8 cellular contexts compared by ENCODE assay signal in the genomic region with DNA sequence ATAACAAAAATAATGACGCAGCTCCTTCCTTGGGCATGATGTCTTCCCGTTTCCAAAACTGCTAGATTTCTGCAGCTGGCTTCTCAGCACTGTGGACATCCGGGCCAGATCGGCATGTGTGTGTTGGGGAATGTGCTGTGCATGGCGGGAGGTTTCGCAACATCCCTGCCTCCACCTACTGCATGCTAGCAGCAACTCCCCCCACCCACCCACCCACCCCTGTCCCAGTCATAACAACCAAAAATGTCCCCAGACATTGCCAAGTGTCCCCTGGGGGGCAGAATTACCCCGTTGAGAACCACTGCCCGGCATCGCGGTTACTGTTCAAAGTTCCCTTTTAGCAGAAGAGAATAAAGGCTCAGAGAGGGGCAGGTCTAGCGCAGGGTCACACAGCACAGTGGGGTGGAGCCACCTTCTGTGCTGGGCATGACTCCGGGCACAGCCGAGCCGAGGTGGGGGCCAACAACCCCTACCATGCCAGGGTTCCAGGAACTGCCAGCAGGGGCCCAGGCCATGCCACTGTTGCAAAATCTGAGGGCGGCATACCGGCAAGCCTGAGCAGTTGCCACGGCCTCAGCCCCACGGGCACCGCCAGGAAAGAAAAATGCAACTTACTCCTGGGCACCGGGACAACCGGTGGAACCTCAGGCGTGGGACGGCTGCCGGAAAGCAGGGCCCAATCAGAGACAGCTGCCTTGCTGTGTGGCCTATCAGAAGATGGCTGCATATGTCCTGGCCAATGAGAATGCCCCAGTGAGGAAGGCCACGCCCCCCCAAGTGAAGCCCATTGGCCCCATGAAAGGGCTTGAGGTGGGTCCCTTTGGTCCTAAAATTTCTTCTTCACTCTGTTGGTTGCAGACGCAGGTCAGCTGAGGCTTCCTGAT. TPM values are rescaled to one million over a fixed set of nuclear protein-coding genes. Genes with fewer than 3 reads are reported as not detected.
DNase-seq lines count a peak whose midpoint lies in the region; ATAC-seq and TF ChIP-seq lines count a peak whose summit lies in the region.

No MANE protein-coding gene starts in this region.

- POLR2A ChIA-PET in PC-3 (lab: Charles Lee; ENCODE audit: unreplicated experiment) = no interaction called here

- no TSS peak for BruUV-seq in PC-3 (replicated peaks; lab: Mats Ljungman, UMichigan)

- H3K9me2 ChIP-seq in PC-3 (replicated peaks; ENCODE audit: low read length) = no peaks in the 10 kb centered on the region

- H3F3A ChIP-seq in PC-3 (ENCODE audit: low read length, unreplicated experiment) = no peaks in the 10 kb centered on the region

- peak; percentile 96 for ATAC-seq in PC-3

- no peaks in the 10 kb centered on the region for H4K20me1 ChIP-seq in PC-3 (ENCODE audit: low read length)

- H2AFZ ChIP-seq in ACC112 (ENCODE audit: low read length, unreplicated experiment) (no peak overlapping the region), PC-3 (ENCODE audit: low read length) (peak overlapping the region; percentile 93)

- H3K4me3 ChIP-seq in ACC112 (ENCODE audit: low read depth, low read length) (peak overlapping the region; percentile 48; the same call in 1 of the 2 replicates), PC-3 (ENCODE audit: low read length) (peak overlapping the region; percentile 74), left ventricle myocardium inferior (peak overlapping the region; percentile 46), skeletal muscle cell (ENCODE audit: low read depth, low read length) (no peak overlapping the region)

- H3K27me3 ChIP-seq in ACC112 (ENCODE audit: insufficient read depth, low read length) (no peaks in the 10 kb centered on the region), PC-3 (ENCODE audit: low read length) (no peaks in the 10 kb centered on the region), left ventricle myocardium inferior (ENCODE audit: low read depth) (no peaks in the 10 kb centered on the region)

- 0 out of 2 replicates have a peak overlapping the region, but pooled peaks have one; percentile 40 for H3K9ac ChIP-seq in PC-3 (ENCODE audit: low read length)

- no peak for TF ChIP-seq CTCF in GM13976 (IDR thresholded peaks at IDR 0.05; ENCODE audit: borderline replicate concordance, control extremely low read depth, extremely low read depth, insufficient read depth, missing control alignments)
- TF ChIP-seq CTCF in PC-3 (conservative IDR thresholded peaks at IDR 0.05; ENCODE audit: low read depth, low read length) = no peak
- TF ChIP-seq CTCF in left ventricle myocardium inferior (IDR thresholded peaks at IDR 0.05; ENCODE audit: borderline replicate concordance) = no peak

- 14 to 28% (median 16%) methylated on average over 26 of the region's 26 CpGs for WGBS in adipose tissue, 3 donors

- DNase-seq in GM13976 (ENCODE audit: low spot score) (peak; percentile 69), PC-3 (peak; percentile 89), left ventricle myocardium inferior (peak; percentile 83), skeletal muscle cell (ENCODE audit: low read depth) (peak; percentile 55), retina (no peak), foreskin melanocyte (no peak)

- CTCF ChIA-PET in PC-3 (lab: Charles Lee) = no interaction called here

- intact Hi-C loops in PC-3 (cut with micrococcal nuclease) (no loop called here), left ventricle myocardium inferior (cut with micrococcal nuclease) (no loop called here)

- H3K9me3 ChIP-seq in PC-3 (ENCODE audit: low read length) = no peaks in the 10 kb centered on the region
- no peaks in the 10 kb centered on the region for H3K9me3 ChIP-seq in left ventricle myocardium inferior (replicated peaks)

- in situ Hi-C loops in GM13976 (cut with MboI; ENCODE audit: low sequenced_read_pairs, unreplicated experiment) = no loop called here

- H3K79me2 ChIP-seq in ACC112 (ENCODE audit: control insufficient read depth, insufficient read depth, low read length, unreplicated experiment) (no peaks in the 10 kb centered on the region), PC-3 (ENCODE audit: low read length) (no peaks in the 10 kb centered on the region)

- peak overlapping the region; percentile 28; the same call in 1 of the 2 replicates for H3K27ac ChIP-seq in ACC112 (ENCODE audit: low read depth, low read length)
- H3K27ac ChIP-seq in PC-3 (ENCODE audit: low read length) = 0 out of 2 replicates have a peak overlapping the region, but pooled peaks have one; percentile 36
- H3K27ac ChIP-seq in adipose tissue (ENCODE audit: low read depth, low read length) = peak overlapping the region; percentile 43
- H3K27ac ChIP-seq in left ventricle myocardium inferior (replicated peaks) = peak overlapping the region; percentile 84

- no peaks in the 10 kb centered on the region for H3K36me3 ChIP-seq in ACC112 (ENCODE audit: insufficient read depth, low read length)
- H3K36me3 ChIP-seq in PC-3 (ENCODE audit: low read depth, low read length) = no peaks in the 10 kb centered on the region
- H3K36me3 ChIP-seq in left ventricle myocardium inferior = no peaks in the 10 kb centered on the region

- peak overlapping the region; percentile 88 for H3K4me2 ChIP-seq in PC-3 (ENCODE audit: low read length)

- H3K4me1 ChIP-seq in ACC112 (ENCODE audit: control insufficient read depth, insufficient read depth, low read length, unreplicated experiment) = peaks cover 11% of the 10 kb centered on the region
- peaks cover 8% of the 10 kb centered on the region; the same call in 1 of the 2 replicates for H3K4me1 ChIP-seq in PC-3 (ENCODE audit: insufficient read depth, low read length)
- peaks cover 36% of the 10 kb centered on the region for H3K4me1 ChIP-seq in left ventricle myocardium inferior

RNA-seq across cellular contexts. Expression of gene NFIC, which starts 22.5 kb away (rescaled TPM):
- total RNA-seq in PC-3 (2014; rRNA removed) (31.7 and 49.6 TPM in 2 replicates), left ventricle myocardium inferior (145 TPM)
- polyA plus RNA-seq in adipose tissue = 10 to 100 TPM; 57.8 to 87.3 (median 81.7) TPM

Comparison
In these comparisons a context has a peak if more than half of its experiments do, and no peak if none do; other contexts are left out.
1. H3K27ac ChIP-seq: peak in every context shown above with its lines; median percentile 84 in left ventricle myocardium inferior; 43 in adipose tissue; 36 in PC-3; 28 in ACC112.
2. DNase-seq: peak in GM13976 (single experiment), PC-3 (single experiment), left ventricle myocardium inferior (single experiment) and skeletal muscle cell (single experiment); none in retina (single experiment) and foreskin melanocyte (single experiment).